8 cellular contexts compared by ENCODE assay signal in the genomic region with DNA sequence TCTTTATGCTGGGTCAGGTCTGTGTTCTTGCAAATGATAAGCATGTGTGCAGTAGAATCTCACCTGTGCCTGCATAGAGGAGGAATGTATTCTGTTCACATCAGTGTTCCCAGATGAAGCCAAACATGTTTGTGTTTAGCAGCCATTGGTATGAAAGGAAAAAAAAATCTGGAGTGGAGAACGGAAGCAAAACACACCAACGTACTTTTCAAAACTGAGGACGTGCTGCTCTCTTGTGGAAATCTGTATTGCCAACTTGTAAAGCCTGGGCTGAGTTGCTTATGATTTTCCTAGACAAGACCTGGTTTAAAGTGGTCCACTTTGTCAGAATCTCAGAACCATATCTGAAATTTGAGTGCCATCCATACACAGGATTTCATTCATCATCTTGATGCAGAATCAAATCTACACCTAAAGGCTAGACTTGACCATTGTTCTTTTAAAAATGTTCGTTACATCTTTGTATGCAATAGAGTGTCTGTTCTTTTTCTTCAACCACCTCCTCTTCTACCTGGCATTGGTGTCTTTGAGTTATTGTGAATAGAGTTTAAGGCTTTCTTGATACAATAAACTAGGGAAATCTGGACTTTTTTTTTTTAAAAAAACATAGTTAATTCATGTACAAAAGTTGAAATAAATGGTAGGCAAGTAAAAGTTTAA.
DNase-seq lines count a peak whose midpoint lies in the region; ATAC-seq and TF ChIP-seq lines count a peak whose summit lies in the region.

No MANE protein-coding gene starts in this region.

- H3K27me3 Mint-ChIP-seq in stimulated activated naive CD8-positive, alpha-beta T cell treated with anti-CD3 and anti-CD28 coated beads, Interleukin-15, amount 100 ng/mL, for 72 hours: peaks cover 17% of the 10 kb centered on the region

- DNase-seq in Ammon's horn (ENCODE audit: low spot score) (peak; percentile 70), H4 (ENCODE audit: low spot score) (peak; percentile 85), NCI-H510A treated with DMSO at 0.1 percent for 48 hours (lab: John Stamatoyannopoulos, UW) (peak; percentile 73), prostate gland (ENCODE audit: low spot score) (peak; percentile 8), esophagus squamous epithelium (lab: John Stamatoyannopoulos, UW) (no peak)
- DNase-seq in stimulated activated naive CD8-positive, alpha-beta T cell treated with anti-CD3 and anti-CD28 coated beads, Interleukin-15, amount 100 ng/mL, for 72 hours: no peak

- H3K27ac ChIP-seq in prostate gland (no peak overlapping the region), esophagus squamous epithelium (no peak overlapping the region)

- TF ChIP-seq CTCF in prostate gland (IDR thresholded peaks at IDR 0.05): peak in 2 of 4 experiments; percentile 36 to 54
- peak in 1 of 6 experiments; percentile 7 for TF ChIP-seq CTCF in esophagus squamous epithelium (IDR thresholded peaks at IDR 0.05)

- H3K9me3 ChIP-seq in endocrine pancreas (ENCODE audit: control insufficient read depth, low read length): no peaks in the 10 kb centered on the region
- no peaks in the 10 kb centered on the region for H3K9me3 ChIP-seq in prostate gland
- H3K9me3 ChIP-seq in esophagus squamous epithelium: no peaks in the 10 kb centered on the region

- H3K27me3 ChIP-seq in endocrine pancreas (ENCODE audit: control insufficient read depth, insufficient read depth, low read length): no peaks in the 10 kb centered on the region
- no peaks in the 10 kb centered on the region for H3K27me3 ChIP-seq in prostate gland (replicated peaks; ENCODE audit: insufficient read depth)
- H3K27me3 ChIP-seq in esophagus squamous epithelium: no peaks in the 10 kb centered on the region

- H3K4me1 ChIP-seq in endocrine pancreas (ENCODE audit: control insufficient read depth, insufficient read depth, low read length): no peaks in the 10 kb centered on the region
- H3K4me1 ChIP-seq in prostate gland (replicated peaks): no peaks in the 10 kb centered on the region
- no peaks in the 10 kb centered on the region for H3K4me1 ChIP-seq in esophagus squamous epithelium

- peak overlapping the region; percentile 73 for H3K4me3 ChIP-seq in endocrine pancreas (ENCODE audit: control insufficient read depth, insufficient read depth, low read length)
- no peak overlapping the region for H3K4me3 ChIP-seq in prostate gland
- H3K4me3 ChIP-seq in esophagus squamous epithelium: no peak overlapping the region

- peaks cover 7% of the 10 kb centered on the region for H3K4me1 Mint-ChIP-seq in stimulated activated naive CD8-positive, alpha-beta T cell treated with anti-CD3 and anti-CD28 coated beads, Interleukin-15, amount 100 ng/mL, for 72 hours

- TF ChIP-seq POLR2A in prostate gland (IDR thresholded peaks at IDR 0.05) (no peak), esophagus squamous epithelium (IDR thresholded peaks at IDR 0.05) (no peak)

- ATAC-seq in GM18907 (IDR thresholded peaks at IDR 0.05; ENCODE audit: unreplicated experiment): no peak
- ATAC-seq in stimulated activated naive CD8-positive, alpha-beta T cell treated with anti-CD3 and anti-CD28 coated beads, Interleukin-15, amount 100 ng/mL, for 72 hours: no peak

- H3K9me3 Mint-ChIP-seq in stimulated activated naive CD8-positive, alpha-beta T cell treated with anti-CD3 and anti-CD28 coated beads, Interleukin-15, amount 100 ng/mL, for 72 hours: no peaks in the 10 kb centered on the region

- 25% methylated on average over 4 of the region's 4 CpGs for WGBS in prostate gland
- WGBS in esophagus squamous epithelium, 2 donors: 15 to 33% methylated on average over 4 of the region's 4 CpGs

- no peak overlapping the region for H3K27ac Mint-ChIP-seq in stimulated activated naive CD8-positive, alpha-beta T cell treated with anti-CD3 and anti-CD28 coated beads, Interleukin-15, amount 100 ng/mL, for 72 hours

- H3K4me3 Mint-ChIP-seq in stimulated activated naive CD8-positive, alpha-beta T cell treated with anti-CD3 and anti-CD28 coated beads, Interleukin-15, amount 100 ng/mL, for 72 hours: no peak overlapping the region

- H3K9ac ChIP-seq in endocrine pancreas (ENCODE audit: control insufficient read depth, insufficient read depth, low read length): no peak overlapping the region

- no peaks in the 10 kb centered on the region for H3K36me3 ChIP-seq in endocrine pancreas (ENCODE audit: control insufficient read depth, insufficient read depth, low read length)
- H3K36me3 ChIP-seq in prostate gland: no peaks in the 10 kb centered on the region
- H3K36me3 ChIP-seq in esophagus squamous epithelium: no peaks in the 10 kb centered on the region

- intact Hi-C loops in prostate gland (cut with DNase I): no loop called here
- intact Hi-C loops in esophagus squamous epithelium (cut with DNase I): no loop called here

Comparison
In these comparisons a context has a peak if more than half of its experiments do, and no peak if none do; other contexts are left out.
1. DNase-seq: peak in Ammon's horn (single experiment), H4 (single experiment), NCI-H510A treated with DMSO at 0.1 percent for 48 hours (single experiment) and prostate gland (single experiment); none in esophagus squamous epithelium (single experiment) and stimulated activated naive CD8-positive, alpha-beta T cell treated with anti-CD3 and anti-CD28 coated beads, Interleukin-15, amount 100 ng/mL, for 72 hours (0 of 2).